Comparison of ENCODE assay signal across 1 cellular context in the genomic region with DNA sequence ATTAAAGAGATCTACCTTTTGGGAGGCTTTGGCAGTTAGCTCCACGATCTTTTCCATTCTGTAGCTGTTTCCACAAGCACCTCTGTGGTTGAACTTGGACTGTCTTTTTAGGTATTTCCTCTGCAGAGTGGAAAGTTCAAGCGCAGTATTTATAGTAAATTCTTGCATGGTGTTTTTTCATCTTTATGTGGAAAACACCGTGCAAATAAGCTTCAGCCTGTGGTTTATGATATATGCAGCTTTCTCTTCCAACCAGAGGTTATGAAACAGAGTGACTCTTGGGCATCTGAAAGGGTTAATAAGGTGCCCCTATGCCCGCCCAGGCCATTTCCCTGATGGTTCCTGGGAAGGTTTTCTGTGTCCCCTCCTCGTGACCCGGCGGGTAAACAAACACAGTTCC.
TF ChIP-seq lines count a peak whose summit lies in the region.

No MANE protein-coding gene starts in this region.

TF ChIP-seq in GM12878, 131 proteins besides CTCF, POLR2A, EP300 and RAD21 (continued from another document):
- peak; percentile 31; the same call in 1 of the 2 replicates for TF ChIP-seq RELB (IDR thresholded peaks at IDR 0.05; ENCODE audit: low read depth)
- TF ChIP-seq MEF2B (IDR thresholded peaks at IDR 0.05; ENCODE audit: partially characterized antibody, poor library complexity, severe bottlenecking): peak; percentile 30
- TF ChIP-seq, protein P1, sequence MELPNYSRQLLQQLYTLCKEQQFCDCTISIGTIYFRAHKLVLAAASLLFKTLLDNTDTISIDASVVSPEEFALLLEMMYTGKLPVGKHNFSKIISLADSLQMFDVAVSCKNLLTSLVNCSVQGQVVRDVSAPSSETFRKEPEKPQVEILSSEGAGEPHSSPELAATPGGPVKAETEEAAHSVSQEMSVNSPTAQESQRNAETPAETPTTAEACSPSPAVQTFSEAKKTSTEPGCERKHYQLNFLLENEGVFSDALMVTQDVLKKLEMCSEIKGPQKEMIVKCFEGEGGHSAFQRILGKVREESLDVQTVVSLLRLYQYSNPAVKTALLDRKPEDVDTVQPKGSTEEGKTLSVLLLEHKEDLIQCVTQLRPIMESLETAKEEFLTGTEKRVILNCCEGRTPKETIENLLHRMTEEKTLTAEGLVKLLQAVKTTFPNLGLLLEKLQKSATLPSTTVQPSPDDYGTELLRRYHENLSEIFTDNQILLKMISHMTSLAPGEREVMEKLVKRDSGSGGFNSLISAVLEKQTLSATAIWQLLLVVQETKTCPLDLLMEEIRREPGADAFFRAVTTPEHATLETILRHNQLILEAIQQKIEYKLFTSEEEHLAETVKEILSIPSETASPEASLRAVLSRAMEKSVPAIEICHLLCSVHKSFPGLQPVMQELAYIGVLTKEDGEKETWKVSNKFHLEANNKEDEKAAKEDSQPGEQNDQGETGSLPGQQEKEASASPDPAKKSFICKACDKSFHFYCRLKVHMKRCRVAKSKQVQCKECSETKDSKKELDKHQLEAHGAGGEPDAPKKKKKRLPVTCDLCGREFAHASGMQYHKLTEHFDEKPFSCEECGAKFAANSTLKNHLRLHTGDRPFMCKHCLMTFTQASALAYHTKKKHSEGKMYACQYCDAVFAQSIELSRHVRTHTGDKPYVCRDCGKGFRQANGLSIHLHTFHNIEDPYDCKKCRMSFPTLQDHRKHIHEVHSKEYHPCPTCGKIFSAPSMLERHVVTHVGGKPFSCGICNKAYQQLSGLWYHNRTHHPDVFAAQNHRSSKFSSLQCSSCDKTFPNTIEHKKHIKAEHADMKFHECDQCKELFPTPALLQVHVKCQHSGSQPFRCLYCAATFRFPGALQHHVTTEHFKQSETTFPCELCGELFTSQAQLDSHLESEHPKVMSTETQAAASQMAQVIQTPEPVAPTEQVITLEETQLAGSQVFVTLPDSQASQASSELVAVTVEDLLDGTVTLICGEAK (IDR thresholded peaks at IDR 0.05; ENCODE audit: borderline replicate concordance): 0 out of 2 replicates have a peak, but pooled peaks have one; percentile 13
- peak; percentile 11 to 21; a peak in 1 of 4 replicates for TF ChIP-seq IKZF2 (IDR thresholded peaks at IDR 0.05)
- TF ChIP-seq ZNF274 (IDR thresholded peaks at IDR 0.05; ENCODE audit: insufficient read depth, insufficient read length): no peak
